In the genomic region with DNA sequence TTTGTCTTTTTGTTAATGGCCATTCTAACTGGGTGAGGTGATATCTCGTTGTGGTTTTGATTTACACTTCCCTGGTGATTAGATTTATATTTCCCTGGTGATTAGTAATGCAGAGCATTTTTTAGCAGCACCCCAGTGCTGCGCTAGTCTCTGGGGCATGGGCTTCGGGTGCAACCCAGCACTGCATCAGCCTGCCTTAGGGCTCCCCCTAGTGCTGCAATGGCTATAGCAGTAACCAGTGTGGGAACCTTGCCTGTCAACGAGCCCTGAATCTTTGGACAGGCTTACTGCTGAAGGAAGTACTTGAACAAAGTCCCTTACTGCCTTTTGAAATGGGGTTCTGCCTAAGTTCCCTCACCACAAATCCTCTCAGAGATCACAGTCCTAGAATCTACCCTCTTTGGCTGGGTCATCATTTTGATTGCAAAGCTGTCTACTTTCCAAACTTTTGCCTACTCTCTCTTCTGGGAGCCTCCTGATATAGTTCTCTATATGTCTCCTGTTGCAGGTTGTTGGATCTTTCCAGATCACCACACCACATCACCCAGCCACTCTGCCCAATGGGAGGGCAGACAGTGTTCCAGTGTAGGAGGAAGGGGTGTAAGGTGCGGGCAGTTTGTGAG, we compare ENCODE assay signal across 8 cellular contexts.
DNase-seq lines count a peak whose midpoint lies in the region; ATAC-seq lines count a peak whose summit lies in the region.

No MANE protein-coding gene starts in this region.

- ATAC-seq in GM18870 (IDR thresholded peaks at IDR 0.05; ENCODE audit: unreplicated experiment) (peak; percentile 97), HG03066 (IDR thresholded peaks at IDR 0.05; ENCODE audit: low read depth, unreplicated experiment) (peak; percentile 100)

- DNase-seq in Ammon's horn (ENCODE audit: low spot score) = peak; percentile 80
- DNase-seq in NCI-H2196 treated with DMSO at 0.1 percent for 48 hours (lab: John Stamatoyannopoulos, UW; ENCODE audit: unreplicated experiment) = peak; percentile 36
- DNase-seq in activated CD4-positive, alpha-beta T cell treated with anti-CD3 and anti-CD28 coated beads, Interleukin-2, amount 50 U/mL, for 48 hours = peak; percentile 78 to 83
- peak; percentile 33 for DNase-seq in effector CD8-positive, alpha-beta T cell (lab: John Stamatoyannopoulos, UW)
- DNase-seq in midbrain (lab: John Stamatoyannopoulos, UW) = peak; percentile 55
- peak; percentile 19 to 49 for DNase-seq in stimulated activated CD8-positive, alpha-beta memory T cell treated with anti-CD3 and anti-CD28 coated beads, Interleukin-7, amount 100 ng/mL, for 1 hour (ENCODE audit: low read depth in 2 of 2)

Comparison
In these comparisons a context has a peak if more than half of its experiments do, and no peak if none do; other contexts are left out.
1. Peak in every context shown above with its lines: DNase-seq and ATAC-seq.